In genomic region chr4:53532521-53532920, GRCh38 we compare ENCODE assay signal across 34 cellular contexts. TPM values are rescaled to one million over a fixed set of nuclear protein-coding genes. Genes with fewer than 3 reads are reported as not detected.
A peak's percentile ranks its signal among the peaks of the same experiment; 100 is the strongest.
DNase-seq lines count a peak whose midpoint lies in the region; ATAC-seq, FAIRE-seq and TF ChIP-seq lines count a peak whose summit lies in the region.
"Had no signal": no experiment of that assay in that cellular context is flagged by ENCODE, and none has a peak within 500 bp of the region (broad histone marks: within the 10 kb centered on the region; RNA-seq: fewer than 3 reads in every experiment).

No MANE protein-coding gene starts in this region.

- no peak for TF ChIP-seq CTCF in left ventricle myocardium inferior (IDR thresholded peaks at IDR 0.05; ENCODE audit: borderline replicate concordance)
- no peak for TF ChIP-seq CTCF in bronchial epithelial cell (IDR thresholded peaks at IDR 0.05; ENCODE audit: insufficient read depth, low read length, severe bottlenecking)
- TF ChIP-seq CTCF in tibial artery (IDR thresholded peaks at IDR 0.05), result no peak

- peaks cover 4% of the 10 kb centered on the region for H3K27me3 Mint-ChIP-seq in activated T-helper 2 cell treated with anti-CD3 and anti-CD28 coated beads, Interferon-gamma antibody, Interleukin-2, Interleukin-4, amounts not matched to agents 10 μg/mL and 5 μg/mL and 100 μg/mL, durations not matched to agents 14 hours and 24 hours and 36 hours (ENCODE audit: low read depth)

- H3K9me3 ChIP-seq in left ventricle myocardium inferior (replicated peaks) (no peaks in the 10 kb centered on the region), right cardiac atrium (ENCODE audit: control insufficient read depth, low read length) (no peaks in the 10 kb centered on the region), tibial artery (no peaks in the 10 kb centered on the region)
- H3K9me3 ChIP-seq: left lung, upper lobe of left lung had no signal

- H3K4me1 ChIP-seq in left ventricle myocardium inferior (peaks cover 41% of the 10 kb centered on the region), right cardiac atrium (ENCODE audit: control insufficient read depth, insufficient read depth, low read length) (no peaks in the 10 kb centered on the region), tibial artery (peaks cover 0 to 9% (median 7%) of the 10 kb centered on the region in 4 donors)
- H3K4me1 ChIP-seq: left lung had no signal

- no peak for ATAC-seq in right cardiac atrium
- ATAC-seq: activated CD4-positive, alpha-beta T cell treated with anti-CD3 and anti-CD28 coated beads for 36 hours; left lung; naive thymus-derived CD8-positive, alpha-beta T cell; Right ventricle myocardium inferior; stimulated activated naive B cell treated with anti-CD40 and anti-IgM and Interleukin-4, amounts not matched to agents 10 μg/mL and 1 μg/mL and 100 μg/mL, for 72 hours had no signal

- no peak overlapping the region for H3K4me3 Mint-ChIP-seq in activated T-helper 2 cell treated with anti-CD3 and anti-CD28 coated beads, Interferon-gamma antibody, Interleukin-2, Interleukin-4, amounts not matched to agents 10 μg/mL and 5 μg/mL and 100 μg/mL, durations not matched to agents 14 hours and 24 hours and 36 hours (ENCODE audit: low read depth)
- H3K4me3 Mint-ChIP-seq: activated CD4-positive, alpha-beta T cell treated with anti-CD3 and anti-CD28 coated beads for 36 hours; CD4-positive, alpha-beta T cell; central memory CD8-positive, alpha-beta T cell; mesothelial cell of epicardium; naive thymus-derived CD8-positive, alpha-beta T cell; stimulated activated naive B cell treated with anti-CD40 and anti-IgM and Interleukin-4, amounts not matched to agents 10 μg/mL and 1 μg/mL and 100 μg/mL, for 72 hours had no signal

- H3K4me3 ChIP-seq in left ventricle myocardium inferior, result no peak overlapping the region
- no peak overlapping the region for H3K4me3 ChIP-seq in right cardiac atrium (ENCODE audit: low read length)
- H3K4me3 ChIP-seq in bronchial epithelial cell (ENCODE audit: low read depth, low read length), result no peak overlapping the region
- no peak overlapping the region for H3K4me3 ChIP-seq in tibial artery
- H3K4me3 ChIP-seq: left lung, PC-9, upper lobe of left lung had no signal

- intact Hi-C loops in left ventricle myocardium inferior (cut with micrococcal nuclease), result no loop called here
- intact Hi-C loops in right cardiac atrium (cut with DNase I), result no loop called here
- intact Hi-C loops in tibial artery (cut with DNase I; ENCODE audit: low total_unique reads), result no loop called here
- intact Hi-C loops in activated T-helper 2 cell treated with anti-CD3 and anti-CD28 coated beads, Interferon-gamma antibody, Interleukin-2, Interleukin-4, amounts not matched to agents 10 μg/mL and 5 μg/mL and 100 μg/mL, durations not matched to agents 14 hours and 24 hours and 36 hours (cut with micrococcal nuclease), result no loop called here

- no peaks in the 10 kb centered on the region for H3K9me3 Mint-ChIP-seq in activated T-helper 2 cell treated with anti-CD3 and anti-CD28 coated beads, Interferon-gamma antibody, Interleukin-2, Interleukin-4, amounts not matched to agents 10 μg/mL and 5 μg/mL and 100 μg/mL, durations not matched to agents 14 hours and 24 hours and 36 hours
- H3K9me3 Mint-ChIP-seq: CD4-positive, alpha-beta T cell; central memory CD8-positive, alpha-beta T cell; mesothelial cell of epicardium; naive thymus-derived CD8-positive, alpha-beta T cell had no signal

- no peak for DNase-seq in left ventricle myocardium inferior
- no peak for DNase-seq in right cardiac atrium
- DNase-seq in bronchial epithelial cell (ENCODE audit: low read depth), result no peak
- DNase-seq in lung microvascular endothelial cell (ENCODE audit: low read depth in 2 of 2), result peak; percentile 22 to 83
- DNase-seq in NCI-H1930 (lab: John Stamatoyannopoulos, UW), result no peak
- DNase-seq in tibial artery, result no peak
- no peak for DNase-seq in stimulated activated CD8-positive, alpha-beta memory T cell treated with anti-CD3 and anti-CD28 coated beads, Interleukin-4, amount 100 ng/mL, for 48 hours
- no peak for DNase-seq in activated T-helper 2 cell treated with anti-CD3 and anti-CD28 coated beads, Interferon-gamma antibody, Interleukin-2, Interleukin-4, amounts not matched to agents 10 μg/mL and 5 μg/mL and 100 μg/mL, durations not matched to agents 14 hours and 24 hours and 36 hours (ENCODE audit: low spot score)
- DNase-seq: 8988T; activated CD4-positive, alpha-beta T cell treated with anti-CD3 and anti-CD28 coated beads for 36 hours; activated effector memory CD4-positive, alpha-beta T cell treated with anti-CD3 and anti-CD28 coated beads, Interleukin-2, amount 50 U/mL, for 16 hours; AML-193; CD4-positive, alpha-beta T cell; DND-41; GOT3; islet precursor cell; Karpas-422; left lung; naive thymus-derived CD8-positive, alpha-beta T cell; NCI-H1436; NCI-H2081 treated with DMSO at 0.1 percent for 48 hours; NCI-H345; occipital lobe; PC-9; stimulated activated naive B cell treated with anti-CD40 and anti-IgM and Interleukin-4, amounts not matched to agents 10 μg/mL and 1 μg/mL and 100 μg/mL, for 72 hours; substantia nigra; upper lobe of left lung had no signal

- H3K27me3 ChIP-seq in left ventricle myocardium inferior (ENCODE audit: low read depth), result peaks cover 4% of the 10 kb centered on the region
- no peaks in the 10 kb centered on the region for H3K27me3 ChIP-seq in right cardiac atrium (ENCODE audit: control insufficient read depth, insufficient read depth)
- H3K27me3 ChIP-seq in bronchial epithelial cell (ENCODE audit: control insufficient read depth, insufficient read depth, low read length), result no peaks in the 10 kb centered on the region
- no peaks in the 10 kb centered on the region for H3K27me3 ChIP-seq in tibial artery
- H3K27me3 ChIP-seq: left lung, upper lobe of left lung had no signal

- FAIRE-seq in bronchial epithelial cell (lab: Jason Lieb, UNC), result peak; percentile 58
- FAIRE-seq: D721Med, endothelial cell of umbilical vein, HepG2 had no signal

- H3K27ac Mint-ChIP-seq in activated T-helper 2 cell treated with anti-CD3 and anti-CD28 coated beads, Interferon-gamma antibody, Interleukin-2, Interleukin-4, amounts not matched to agents 10 μg/mL and 5 μg/mL and 100 μg/mL, durations not matched to agents 14 hours and 24 hours and 36 hours, result no peak overlapping the region
- H3K27ac Mint-ChIP-seq: activated CD4-positive, alpha-beta T cell treated with anti-CD3 and anti-CD28 coated beads for 36 hours; CD4-positive, alpha-beta T cell; mesothelial cell of epicardium; naive thymus-derived CD8-positive, alpha-beta T cell; stimulated activated naive B cell treated with anti-CD40 and anti-IgM and Interleukin-4, amounts not matched to agents 10 μg/mL and 1 μg/mL and 100 μg/mL, for 72 hours had no signal

- H3K4me1 Mint-ChIP-seq in activated T-helper 2 cell treated with anti-CD3 and anti-CD28 coated beads, Interferon-gamma antibody, Interleukin-2, Interleukin-4, amounts not matched to agents 10 μg/mL and 5 μg/mL and 100 μg/mL, durations not matched to agents 14 hours and 24 hours and 36 hours (ENCODE audit: low read depth), result no peaks in the 10 kb centered on the region
- H3K4me1 Mint-ChIP-seq: activated CD4-positive, alpha-beta T cell treated with anti-CD3 and anti-CD28 coated beads for 36 hours; central memory CD8-positive, alpha-beta T cell had no signal

- 89% methylated on average over 1 of the region's 1 CpG for WGBS in right cardiac atrium

- no peaks in the 10 kb centered on the region for H3K36me3 ChIP-seq in left ventricle myocardium inferior
- no peaks in the 10 kb centered on the region for H3K36me3 ChIP-seq in bronchial epithelial cell (ENCODE audit: control insufficient read depth, insufficient read depth, low read length)
- H3K36me3 ChIP-seq in tibial artery, result no peaks in the 10 kb centered on the region
- H3K36me3 ChIP-seq: left lung, upper lobe of left lung had no signal

- H3K36me3 Mint-ChIP-seq in activated T-helper 2 cell treated with anti-CD3 and anti-CD28 coated beads, Interferon-gamma antibody, Interleukin-2, Interleukin-4, amounts not matched to agents 10 μg/mL and 5 μg/mL and 100 μg/mL, durations not matched to agents 14 hours and 24 hours and 36 hours (ENCODE audit: low read depth), result no peaks in the 10 kb centered on the region
- H3K36me3 Mint-ChIP-seq: mesothelial cell of epicardium; naive thymus-derived CD8-positive, alpha-beta T cell; stimulated activated naive B cell treated with anti-CD40 and anti-IgM and Interleukin-4, amounts not matched to agents 10 μg/mL and 1 μg/mL and 100 μg/mL, for 72 hours had no signal

- H3K27ac ChIP-seq in left ventricle myocardium inferior (replicated peaks) (peak overlapping the region; percentile 20), right cardiac atrium (ENCODE audit: low read length) (no peak overlapping the region), tibial artery (no peak overlapping the region)
- H3K27ac ChIP-seq: left lung, PC-9, upper lobe of left lung had no signal

RNA-seq across cellular contexts. Expression of gene LNX1, which starts 58.8 kb away (rescaled TPM):
- total RNA-seq in left ventricle myocardium inferior (9.5 TPM), right cardiac atrium (10 to 100 TPM in 1 of 4 donors, 1 to 10 TPM in 3; 4.4 to 11.5 (median 7.3) TPM), bronchial epithelial cell (1.6 and 3.2 TPM in 2 replicates), lung microvascular endothelial cell (3.5 and 10.1 TPM in 2 replicates)
- polyA plus RNA-seq in right cardiac atrium, result 6.8 TPM
- not detected in 2 replicates for total RNA-seq in activated T-helper 2 cell treated with anti-CD3 and anti-CD28 coated beads, Interferon-gamma antibody, Interleukin-2, Interleukin-4, amounts not matched to agents 10 μg/mL and 5 μg/mL and 100 μg/mL, durations not matched to agents 14 hours and 24 hours and 36 hours
- total RNA-seq: activated CD4-positive, alpha-beta T cell treated with anti-CD3 and anti-CD28 coated beads for 36 hours; CD4-positive, alpha-beta T cell; naive thymus-derived CD8-positive, alpha-beta T cell; T-helper 2 cell treated with Interferon-gamma antibody and Interleukin-4, amounts not matched to agents 100 ng/mL and 5 ng/mL, for 36 hours had no signal

Comparison
In these comparisons a context has a peak if more than half of its experiments do, and no peak if none do; other contexts are left out.
1. DNase-seq: peak in lung microvascular endothelial cell (2 of 2); none in left ventricle myocardium inferior (single experiment), right cardiac atrium (0 of 3), bronchial epithelial cell (single experiment), NCI-H1930 (0 of 2), tibial artery (0 of 2), stimulated activated CD8-positive, alpha-beta memory T cell treated with anti-CD3 and anti-CD28 coated beads, Interleukin-4, amount 100 ng/mL, for 48 hours (single experiment) and activated T-helper 2 cell treated with anti-CD3 and anti-CD28 coated beads, Interferon-gamma antibody, Interleukin-2, Interleukin-4, amounts not matched to agents 10 μg/mL and 5 μg/mL and 100 μg/mL, durations not matched to agents 14 hours and 24 hours and 36 hours (single experiment).